In the genomic region with DNA sequence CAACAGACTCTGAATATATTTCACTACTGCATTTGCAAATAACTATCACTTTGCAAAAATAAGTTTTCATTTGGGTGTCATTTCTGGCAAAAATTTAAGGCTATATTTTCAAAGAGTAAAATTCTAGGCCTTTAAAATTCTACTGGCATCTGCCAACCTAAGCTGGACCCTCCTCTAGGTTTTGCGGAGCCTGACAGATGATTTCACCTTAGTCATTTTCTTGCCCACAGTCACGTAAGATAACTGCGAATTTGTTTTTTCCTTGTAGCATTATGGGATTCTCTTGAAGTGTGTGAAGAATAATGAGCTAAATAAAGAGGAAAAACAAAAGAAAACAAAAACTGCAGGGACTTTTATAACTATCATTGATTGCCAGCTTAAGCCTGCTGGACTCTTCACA, we compare ENCODE assay signal across 17 cellular contexts. TPM values are rescaled to one million over a fixed set of nuclear protein-coding genes. Genes with fewer than 3 reads are reported as not detected.
"Had no signal": no experiment of that assay in that cellular context is flagged by ENCODE, and none has a peak within 500 bp of the region (broad histone marks: within the 10 kb centered on the region; RNA-seq: fewer than 3 reads in every experiment).

No MANE protein-coding gene starts in this region.

- H3K36me3 ChIP-seq: spleen, vagina had no signal

- H3K4me1 ChIP-seq: spleen, testis had no signal

- ATAC-seq: left colon; natural killer cell treated with Interleukin-12 subunit alpha and Interleukin-12 subunit beta and Interleukin-15 and Interleukin-18, amount 100 ng/mL, for 72 hours; sciatic nerve; stimulated activated naive CD8-positive, alpha-beta T cell treated with anti-CD3 and anti-CD28 coated beads, Interleukin-15, amount 100 ng/mL, for 72 hours; T-helper 17 cell; WTC11 had no signal

- H3K4me3 ChIP-seq: spleen, testis, vagina had no signal

- H3K27me3 ChIP-seq: spleen, testis, vagina had no signal

- DNase-seq: activated CD4-positive, alpha-beta memory T cell treated with anti-CD3 and anti-CD28 coated beads, Interleukin-2, amount 10 ng/mL, durations not matched to agents 7 days and 5 days; activated CD4-positive, alpha-beta T cell treated with anti-CD3 and anti-CD28 coated beads for 4 hours; activated naive CD4-positive, alpha-beta T cell treated with anti-CD3 and anti-CD28 coated beads, Interleukin-2, amount 10 ng/mL, durations not matched to agents 7 days and 5 days; activated T-cell treated with anti-CD3 and anti-CD28 coated beads, Interleukin-2, amount 50 U/mL, for 24 hours; glutamatergic neuron; left colon; spleen; stimulated activated naive CD8-positive, alpha-beta T cell treated with anti-CD3 and anti-CD28 coated beads, Interleukin-15, amount 100 ng/mL, for 72 hours; T-helper 17 cell; testis had no signal

- H3K9me3 ChIP-seq: testis, vagina had no signal

- H3K27ac ChIP-seq: spleen, testis, vagina had no signal

RNA-seq across cellular contexts. Expression of gene MEOX2, which starts 7.8 kb away (rescaled TPM):
- total RNA-seq: activated CD4-positive, alpha-beta memory T cell treated with anti-CD3 and anti-CD28 coated beads, Interleukin-2, amount 10 ng/mL, durations not matched to agents 7 days and 5 days; astrocyte; fibroblast of villous mesenchyme; natural killer cell treated with Interleukin-12 subunit alpha and Interleukin-12 subunit beta and Interleukin-15 and Interleukin-18, amount 100 ng/mL, for 72 hours; progenitor cell of endocrine pancreas; T-helper 17 cell had no signal
